Comparison of ENCODE assay signal across 22 cellular contexts in genomic region chr9:111805262-111805661, GRCh38. TPM values are rescaled to one million over a fixed set of nuclear protein-coding genes. Genes with fewer than 3 reads are reported as not detected.
DNase-seq lines count a peak whose midpoint lies in the region; ATAC-seq and TF ChIP-seq lines count a peak whose summit lies in the region.
"Had no signal": no experiment of that assay in that cellular context is flagged by ENCODE, and none has a peak within 500 bp of the region (broad histone marks: within the 10 kb centered on the region; RNA-seq: fewer than 3 reads in every experiment).

No MANE protein-coding gene starts in this region.

- TF ChIP-seq CTCF in MCF 10A (IDR thresholded peaks at IDR 0.05; ENCODE audit: unreplicated experiment) (no peak), breast epithelium (IDR thresholded peaks at IDR 0.05) (no peak), hepatocyte (IDR thresholded peaks at IDR 0.05; ENCODE audit: poor library complexity) (no peak), type B pancreatic cell (conservative IDR thresholded peaks at IDR 0.05) (no peak)

- intact Hi-C loops in MCF 10A (cut with micrococcal nuclease) = no loop called here
- intact Hi-C loops in breast epithelium (cut with DNase I; ENCODE audit: low total_unique reads) = no loop called here
- intact Hi-C loops in Right ventricle myocardium superior (cut with DNase I) = no loop called here

- H3K4me2 ChIP-seq in hepatocyte = no peak overlapping the region

- H3K27ac ChIP-seq in breast epithelium (no peak overlapping the region), hepatocyte (peak overlapping the region; percentile 67)
- H3K27ac ChIP-seq: SJCRH30, spleen had no signal

- peak overlapping the region; percentile 99 for H3K27ac Mint-ChIP-seq in MCF 10A (ENCODE audit: low read depth, unreplicated experiment)
- H3K27ac Mint-ChIP-seq in activated T-helper 17 cell treated with anti-CD3 and anti-CD28 coated beads, Interleukin-2, amount 50 U/mL, for 72 hours = peak overlapping the region; percentile 55
- H3K27ac Mint-ChIP-seq in type B pancreatic cell = peak overlapping the region; percentile 56
- H3K27ac Mint-ChIP-seq: activated naive CD8-positive, alpha-beta T cell treated with anti-CD3 and anti-CD28 coated beads, Interleukin-2, amount 10 ng/mL, durations not matched to agents 7 days and 5 days; H9; naive B cell; stimulated activated memory B cell treated with anti-CD40 and anti-IgM and Interleukin-4, amounts not matched to agents 10 μg/mL and 1 μg/mL and 100 μg/mL, for 72 hours had no signal

- peaks cover 22% of the 10 kb centered on the region for H3K4me1 Mint-ChIP-seq in MCF 10A (ENCODE audit: insufficient read depth, unreplicated experiment)
- H3K4me1 Mint-ChIP-seq in activated T-helper 17 cell treated with anti-CD3 and anti-CD28 coated beads, Interleukin-2, amount 50 U/mL, for 72 hours = peaks cover 24% of the 10 kb centered on the region
- H3K4me1 Mint-ChIP-seq in type B pancreatic cell (ENCODE audit: unreplicated experiment) = no peaks in the 10 kb centered on the region
- H3K4me1 Mint-ChIP-seq: H9 had no signal

- ATAC-seq in activated T-helper 17 cell treated with anti-CD3 and anti-CD28 coated beads, Interleukin-2, amount 50 U/mL, for 72 hours (replicated peaks) = no peak
- ATAC-seq in GM21423 (IDR thresholded peaks at IDR 0.05; ENCODE audit: unreplicated experiment) (no peak), Right ventricle myocardium superior (ENCODE audit: poor library complexity) (no peak)

- H3K36me3 Mint-ChIP-seq in MCF 10A (ENCODE audit: insufficient read depth, unreplicated experiment) (peaks cover 6% of the 10 kb centered on the region), type B pancreatic cell (no peaks in the 10 kb centered on the region)
- H3K36me3 Mint-ChIP-seq in activated T-helper 17 cell treated with anti-CD3 and anti-CD28 coated beads, Interleukin-2, amount 50 U/mL, for 72 hours (ENCODE audit: low read depth) = no peaks in the 10 kb centered on the region
- H3K36me3 Mint-ChIP-seq: stimulated activated memory B cell treated with anti-CD40 and anti-IgM and Interleukin-4, amounts not matched to agents 10 μg/mL and 1 μg/mL and 100 μg/mL, for 72 hours had no signal

- H3K4me1 ChIP-seq in breast epithelium (no peaks in the 10 kb centered on the region), hepatocyte (ENCODE audit: insufficient read depth) (no peaks in the 10 kb centered on the region)

- H3K27me3 Mint-ChIP-seq in MCF 10A (ENCODE audit: insufficient read depth, unreplicated experiment) (no peaks in the 10 kb centered on the region), type B pancreatic cell (no peaks in the 10 kb centered on the region)
- H3K27me3 Mint-ChIP-seq in activated T-helper 17 cell treated with anti-CD3 and anti-CD28 coated beads, Interleukin-2, amount 50 U/mL, for 72 hours = no peaks in the 10 kb centered on the region
- H3K27me3 Mint-ChIP-seq: activated naive CD8-positive, alpha-beta T cell treated with anti-CD3 and anti-CD28 coated beads, Interleukin-2, amount 10 ng/mL, durations not matched to agents 7 days and 5 days; naive B cell; stimulated activated memory B cell treated with anti-CD40 and anti-IgM and Interleukin-4, amounts not matched to agents 10 μg/mL and 1 μg/mL and 100 μg/mL, for 72 hours had no signal

- 87% methylated on average over 2 of the region's 2 CpGs for WGBS in hepatocyte (ENCODE audit: low lambda C conversion rate, missing lambda C conversion rate)

- no peak for TF ChIP-seq POLR2A in breast epithelium (IDR thresholded peaks at IDR 0.05)

- no peak overlapping the region for H2AFZ ChIP-seq in hepatocyte

- no peaks in the 10 kb centered on the region for H4K20me1 ChIP-seq in hepatocyte (ENCODE audit: insufficient read depth, poor library complexity, severe bottlenecking)

- no peaks in the 10 kb centered on the region for H3K36me3 ChIP-seq in breast epithelium
- no peaks in the 10 kb centered on the region for H3K36me3 ChIP-seq in hepatocyte (replicated peaks; ENCODE audit: insufficient read depth, low read depth)
- H3K36me3 ChIP-seq: SJCRH30, spleen had no signal

- H3K9me3 ChIP-seq in breast epithelium (no peaks in the 10 kb centered on the region), hepatocyte (ENCODE audit: low read depth) (no peaks in the 10 kb centered on the region)
- H3K9me3 ChIP-seq: SJCRH30, spleen had no signal

- peak overlapping the region; percentile 38 for H3K4me3 Mint-ChIP-seq in MCF 10A (ENCODE audit: unreplicated experiment)
- peak overlapping the region; percentile 20 for H3K4me3 Mint-ChIP-seq in activated T-helper 17 cell treated with anti-CD3 and anti-CD28 coated beads, Interleukin-2, amount 50 U/mL, for 72 hours
- H3K4me3 Mint-ChIP-seq in type B pancreatic cell = no peak overlapping the region
- H3K4me3 Mint-ChIP-seq: activated naive CD8-positive, alpha-beta T cell treated with anti-CD3 and anti-CD28 coated beads, Interleukin-2, amount 10 ng/mL, durations not matched to agents 7 days and 5 days; H9; naive B cell; stimulated activated memory B cell treated with anti-CD40 and anti-IgM and Interleukin-4, amounts not matched to agents 10 μg/mL and 1 μg/mL and 100 μg/mL, for 72 hours had no signal

- H3K27me3 ChIP-seq in breast epithelium (no peaks in the 10 kb centered on the region), hepatocyte (no peaks in the 10 kb centered on the region)
- H3K27me3 ChIP-seq: SJCRH30, spleen had no signal

- POLR2A ChIA-PET in MCF 10A (lab: Yijun Ruan, JAX) = interaction anchor here (0.5 to 2.5 kb wide), 17 partner anchors 11 to 527 kb away, joined by 3 to 18 read pairs (median 4); partner anchors contain the start of gene UGCG

- H3K9me3 Mint-ChIP-seq in MCF 10A (ENCODE audit: unreplicated experiment) (no peaks in the 10 kb centered on the region), type B pancreatic cell (no peaks in the 10 kb centered on the region)
- H3K9me3 Mint-ChIP-seq in activated T-helper 17 cell treated with anti-CD3 and anti-CD28 coated beads, Interleukin-2, amount 50 U/mL, for 72 hours = no peaks in the 10 kb centered on the region
- H3K9me3 Mint-ChIP-seq: activated naive CD8-positive, alpha-beta T cell treated with anti-CD3 and anti-CD28 coated beads, Interleukin-2, amount 10 ng/mL, durations not matched to agents 7 days and 5 days; H9; naive B cell; stimulated activated memory B cell treated with anti-CD40 and anti-IgM and Interleukin-4, amounts not matched to agents 10 μg/mL and 1 μg/mL and 100 μg/mL, for 72 hours had no signal

- H3K4me3 ChIP-seq in breast epithelium (no peak overlapping the region), hepatocyte (no peak overlapping the region)
- H3K4me3 ChIP-seq: SJCRH30, spleen had no signal

- CTCF ChIA-PET in MCF 10A (lab: Yijun Ruan, JAX) = interaction anchor here (0.7 to 1.7 kb wide), 4 partner anchors 17 to 290 kb away, joined by 3 to 6 read pairs (median 4); no protein-coding TSS in a partner anchor

- no peaks in the 10 kb centered on the region for H3K9me2 ChIP-seq in hepatocyte (replicated peaks; ENCODE audit: insufficient read depth)

- H3K79me2 ChIP-seq in hepatocyte = no peaks in the 10 kb centered on the region

- no TSS peak for BruUV-seq in MCF 10A (replicated peaks; lab: Mats Ljungman, UMichigan)

- no peak for DNase-seq in MCF 10A (ENCODE audit: unreplicated experiment)
- DNase-seq in breast epithelium (ENCODE audit: low spot score in 2 of 2) = no peak
- no peak for DNase-seq in hepatocyte (ENCODE audit: low spot score)
- no peak for DNase-seq in type B pancreatic cell (ENCODE audit: extremely low spot score, unreplicated experiment)
- DNase-seq in Right ventricle myocardium superior = no peak
- DNase-seq in DMS53 treated with DMSO at 0.1 percent for 48 hours (lab: John Stamatoyannopoulos, UW; ENCODE audit: unreplicated experiment) = no peak
- DNase-seq: activated CD4-positive, alpha-beta T cell treated with anti-CD3 and anti-CD28 coated beads for 4 hours; activated naive CD8-positive, alpha-beta T cell treated with anti-CD3 and anti-CD28 coated beads, Interleukin-2, amount 10 ng/mL, durations not matched to agents 7 days and 5 days; C1 segment of cervical spinal cord; cerebellar nuclear complex; H9; head of caudate nucleus; left cardiac atrium; naive B cell; NCI-H2081 treated with DMSO at 0.1 percent for 48 hours; SJCRH30; spleen; stimulated activated CD4-positive, alpha-beta T cell treated with anti-CD3 and anti-CD28 coated beads, Interleukin-2, amount 100 ng/mL, for 48 hours had no signal

RNA-seq across cellular contexts. Expression of gene SHOC1, which starts 10.5 kb away (rescaled TPM):
- total RNA-seq in MCF 10A (2022) = 0.09 and 0.15 TPM in 2 replicates
- under 1 TPM in 1 of 3 donors, not detected in 2; 0.33 TPM for total RNA-seq in breast epithelium
- total RNA-seq in activated T-helper 17 cell treated with anti-CD3 and anti-CD28 coated beads, Interleukin-2, amount 50 U/mL, for 72 hours = not detected
- total RNA-seq in hepatocyte = 0.04 and 0.37 TPM in 2 replicates
- polyA plus RNA-seq in hepatocyte = 0.12 and 0.19 TPM in 2 replicates
- total RNA-seq in type B pancreatic cell (ENCODE audit: low replicate concordance) = not detected in 2 replicates
- not detected for total RNA-seq in Right ventricle myocardium superior
- total RNA-seq: activated naive CD8-positive, alpha-beta T cell treated with anti-CD3 and anti-CD28 coated beads, Interleukin-2, amount 10 ng/mL, durations not matched to agents 7 days and 5 days; H9; left cardiac atrium; mesenteric fat pad had no signal
- polyA plus RNA-seq: spleen had no signal
